ENCODE assay signal across 1 cellular context in the genomic region with DNA sequence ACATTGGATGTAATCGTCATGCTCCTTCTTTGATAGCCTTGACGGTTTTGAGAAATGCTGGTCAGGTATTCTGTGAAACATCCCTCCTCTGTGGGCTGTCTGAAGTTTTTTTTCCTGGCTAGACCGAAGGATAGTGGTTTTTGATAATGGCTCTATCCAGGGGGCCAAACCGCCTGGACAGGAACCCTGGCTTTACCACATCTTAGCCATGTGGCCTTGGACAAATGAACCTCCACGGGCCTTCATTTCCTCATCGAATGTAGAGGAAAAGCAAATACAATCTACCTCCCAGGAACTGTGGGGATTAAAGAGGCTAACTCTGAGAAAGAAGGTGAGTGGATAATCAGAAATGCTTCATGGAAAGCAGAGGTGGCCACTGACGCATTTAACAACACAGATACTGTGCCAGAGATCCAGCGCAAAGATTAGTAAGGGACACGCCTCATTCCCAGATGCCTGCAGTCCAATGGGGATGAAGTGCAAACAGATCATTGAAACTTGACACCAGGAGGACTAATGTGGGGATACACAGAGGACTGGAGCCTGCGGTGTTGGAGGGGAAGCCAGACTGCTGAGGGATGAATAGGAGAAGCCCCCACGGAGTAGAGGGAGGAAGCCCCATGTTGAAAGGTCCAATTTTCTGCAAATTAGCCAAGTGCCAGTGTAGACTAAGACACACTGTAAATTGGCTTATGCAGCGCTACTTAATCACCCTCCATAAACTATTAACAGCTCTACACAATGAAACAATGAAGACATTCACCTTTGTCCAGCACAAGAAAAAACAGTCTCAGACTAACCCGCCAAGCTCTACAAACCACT.
TF ChIP-seq lines count a peak whose summit lies in the region.

No MANE protein-coding gene starts in this region.

TF ChIP-seq in endothelial cell of umbilical vein, 7 proteins besides CTCF, POLR2A, EP300 and RAD21:
- TF ChIP-seq, protein P1, sequence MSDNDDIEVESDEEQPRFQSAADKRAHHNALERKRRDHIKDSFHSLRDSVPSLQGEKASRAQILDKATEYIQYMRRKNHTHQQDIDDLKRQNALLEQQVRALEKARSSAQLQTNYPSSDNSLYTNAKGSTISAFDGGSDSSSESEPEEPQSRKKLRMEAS (IDR thresholded peaks at IDR 0.05; ENCODE audit: insufficient read depth, insufficient read length) = no peak
- TF ChIP-seq FOS (IDR thresholded peaks at IDR 0.05; ENCODE audit: borderline replicate concordance, insufficient read depth, low read length) (no peak), GATA2 (IDR thresholded peaks at IDR 0.05; ENCODE audit: insufficient read depth, insufficient read length, low read depth, low read length) (peak; percentile 88), MYC (IDR thresholded peaks at IDR 0.05; ENCODE audit: low read depth, low read length) (no peak)
TF ChIP-seq in endothelial cell of umbilical vein: peak in this region for 1.
